In the genomic region with DNA sequence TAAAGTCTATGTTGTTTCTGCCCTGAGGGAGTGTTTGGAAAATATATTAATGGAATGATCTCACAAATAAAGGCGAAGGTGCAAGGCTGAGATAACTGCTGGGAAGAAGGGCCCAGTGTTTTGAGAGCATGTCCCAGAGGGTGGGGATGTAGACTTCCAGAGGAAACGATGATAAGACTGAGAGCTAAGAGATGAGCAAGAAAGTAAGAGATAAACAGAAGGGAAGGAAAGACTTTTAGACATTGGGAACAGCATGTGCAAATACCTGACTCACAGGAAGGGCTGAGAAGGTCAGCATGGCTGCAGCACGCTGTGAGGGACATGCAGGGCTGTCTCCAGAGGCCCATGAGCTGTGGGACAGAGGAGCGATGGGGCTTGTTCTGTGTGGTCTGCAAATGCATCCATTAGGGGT, we compare ENCODE assay signal across 1 cellular context.
TF ChIP-seq lines count a peak whose summit lies in the region.

No MANE protein-coding gene starts in this region.

TF ChIP-seq in GM12878, 131 proteins besides CTCF, POLR2A, EP300 and RAD21:
- TF ChIP-seq, protein P1, sequence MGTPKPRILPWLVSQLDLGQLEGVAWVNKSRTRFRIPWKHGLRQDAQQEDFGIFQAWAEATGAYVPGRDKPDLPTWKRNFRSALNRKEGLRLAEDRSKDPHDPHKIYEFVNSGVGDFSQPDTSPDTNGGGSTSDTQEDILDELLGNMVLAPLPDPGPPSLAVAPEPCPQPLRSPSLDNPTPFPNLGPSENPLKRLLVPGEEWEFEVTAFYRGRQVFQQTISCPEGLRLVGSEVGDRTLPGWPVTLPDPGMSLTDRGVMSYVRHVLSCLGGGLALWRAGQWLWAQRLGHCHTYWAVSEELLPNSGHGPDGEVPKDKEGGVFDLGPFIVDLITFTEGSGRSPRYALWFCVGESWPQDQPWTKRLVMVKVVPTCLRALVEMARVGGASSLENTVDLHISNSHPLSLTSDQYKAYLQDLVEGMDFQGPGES (IDR thresholded peaks at IDR 0.05): no peak
- no peak for TF ChIP-seq CBX3 (IDR thresholded peaks at IDR 0.05; ENCODE audit: borderline replicate concordance, low read depth)
- no peak for TF ChIP-seq MXI1 (IDR thresholded peaks at IDR 0.05; ENCODE audit: low read depth, low read length)
- TF ChIP-seq JUND (IDR thresholded peaks at IDR 0.05; ENCODE audit: low read depth, low read length): no peak
- TF ChIP-seq IKZF2 (IDR thresholded peaks at IDR 0.05): no peak
- no peak for TF ChIP-seq FOXK2 (IDR thresholded peaks at IDR 0.05)
- TF ChIP-seq PML (IDR thresholded peaks at IDR 0.05; ENCODE audit: low read length): no peak
- TF ChIP-seq TCF12 (IDR thresholded peaks at IDR 0.05; ENCODE audit: low read depth, low read length): no peak
- no peak for TF ChIP-seq NFYA (IDR thresholded peaks at IDR 0.05; ENCODE audit: borderline replicate concordance, low read depth, low read length)
- TF ChIP-seq, protein P2, sequence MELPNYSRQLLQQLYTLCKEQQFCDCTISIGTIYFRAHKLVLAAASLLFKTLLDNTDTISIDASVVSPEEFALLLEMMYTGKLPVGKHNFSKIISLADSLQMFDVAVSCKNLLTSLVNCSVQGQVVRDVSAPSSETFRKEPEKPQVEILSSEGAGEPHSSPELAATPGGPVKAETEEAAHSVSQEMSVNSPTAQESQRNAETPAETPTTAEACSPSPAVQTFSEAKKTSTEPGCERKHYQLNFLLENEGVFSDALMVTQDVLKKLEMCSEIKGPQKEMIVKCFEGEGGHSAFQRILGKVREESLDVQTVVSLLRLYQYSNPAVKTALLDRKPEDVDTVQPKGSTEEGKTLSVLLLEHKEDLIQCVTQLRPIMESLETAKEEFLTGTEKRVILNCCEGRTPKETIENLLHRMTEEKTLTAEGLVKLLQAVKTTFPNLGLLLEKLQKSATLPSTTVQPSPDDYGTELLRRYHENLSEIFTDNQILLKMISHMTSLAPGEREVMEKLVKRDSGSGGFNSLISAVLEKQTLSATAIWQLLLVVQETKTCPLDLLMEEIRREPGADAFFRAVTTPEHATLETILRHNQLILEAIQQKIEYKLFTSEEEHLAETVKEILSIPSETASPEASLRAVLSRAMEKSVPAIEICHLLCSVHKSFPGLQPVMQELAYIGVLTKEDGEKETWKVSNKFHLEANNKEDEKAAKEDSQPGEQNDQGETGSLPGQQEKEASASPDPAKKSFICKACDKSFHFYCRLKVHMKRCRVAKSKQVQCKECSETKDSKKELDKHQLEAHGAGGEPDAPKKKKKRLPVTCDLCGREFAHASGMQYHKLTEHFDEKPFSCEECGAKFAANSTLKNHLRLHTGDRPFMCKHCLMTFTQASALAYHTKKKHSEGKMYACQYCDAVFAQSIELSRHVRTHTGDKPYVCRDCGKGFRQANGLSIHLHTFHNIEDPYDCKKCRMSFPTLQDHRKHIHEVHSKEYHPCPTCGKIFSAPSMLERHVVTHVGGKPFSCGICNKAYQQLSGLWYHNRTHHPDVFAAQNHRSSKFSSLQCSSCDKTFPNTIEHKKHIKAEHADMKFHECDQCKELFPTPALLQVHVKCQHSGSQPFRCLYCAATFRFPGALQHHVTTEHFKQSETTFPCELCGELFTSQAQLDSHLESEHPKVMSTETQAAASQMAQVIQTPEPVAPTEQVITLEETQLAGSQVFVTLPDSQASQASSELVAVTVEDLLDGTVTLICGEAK (IDR thresholded peaks at IDR 0.05; ENCODE audit: borderline replicate concordance): no peak
- no peak for TF ChIP-seq TBL1XR1 (IDR thresholded peaks at IDR 0.05; ENCODE audit: low read depth, low read length)
- TF ChIP-seq STAT1 (conservative IDR thresholded peaks at IDR 0.05): no peak
- no peak for TF ChIP-seq TAF1 (IDR thresholded peaks at IDR 0.05; ENCODE audit: borderline replicate concordance, low read depth, low read length)
- TF ChIP-seq RUNX3 (IDR thresholded peaks at IDR 0.05; ENCODE audit: low read length): no peak
- no peak for TF ChIP-seq SREBF1 (IDR thresholded peaks at IDR 0.05; ENCODE audit: low read length)
- TF ChIP-seq MTA2 (IDR thresholded peaks at IDR 0.05; ENCODE audit: low read depth): no peak
- TF ChIP-seq, protein P3, sequence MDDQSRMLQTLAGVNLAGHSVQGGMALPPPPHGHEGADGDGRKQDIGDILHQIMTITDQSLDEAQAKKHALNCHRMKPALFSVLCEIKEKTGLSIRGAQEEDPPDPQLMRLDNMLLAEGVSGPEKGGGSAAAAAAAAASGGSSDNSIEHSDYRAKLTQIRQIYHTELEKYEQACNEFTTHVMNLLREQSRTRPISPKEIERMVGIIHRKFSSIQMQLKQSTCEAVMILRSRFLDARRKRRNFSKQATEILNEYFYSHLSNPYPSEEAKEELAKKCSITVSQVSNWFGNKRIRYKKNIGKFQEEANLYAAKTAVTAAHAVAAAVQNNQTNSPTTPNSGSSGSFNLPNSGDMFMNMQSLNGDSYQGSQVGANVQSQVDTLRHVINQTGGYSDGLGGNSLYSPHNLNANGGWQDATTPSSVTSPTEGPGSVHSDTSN (IDR thresholded peaks at IDR 0.05; ENCODE audit: insufficient replicate concordance, low read depth, low read length): no peak
- no peak for TF ChIP-seq ZNF207 (IDR thresholded peaks at IDR 0.05; ENCODE audit: borderline replicate concordance)
- TF ChIP-seq, protein P4, sequence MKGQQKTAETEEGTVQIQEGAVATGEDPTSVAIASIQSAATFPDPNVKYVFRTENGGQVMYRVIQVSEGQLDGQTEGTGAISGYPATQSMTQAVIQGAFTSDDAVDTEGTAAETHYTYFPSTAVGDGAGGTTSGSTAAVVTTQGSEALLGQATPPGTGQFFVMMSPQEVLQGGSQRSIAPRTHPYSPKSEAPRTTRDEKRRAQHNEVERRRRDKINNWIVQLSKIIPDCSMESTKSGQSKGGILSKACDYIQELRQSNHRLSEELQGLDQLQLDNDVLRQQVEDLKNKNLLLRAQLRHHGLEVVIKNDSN (IDR thresholded peaks at IDR 0.05; ENCODE audit: borderline replicate concordance, extremely low read length, insufficient read depth, low read depth, low read length): no peak
- TF ChIP-seq, protein P5, sequence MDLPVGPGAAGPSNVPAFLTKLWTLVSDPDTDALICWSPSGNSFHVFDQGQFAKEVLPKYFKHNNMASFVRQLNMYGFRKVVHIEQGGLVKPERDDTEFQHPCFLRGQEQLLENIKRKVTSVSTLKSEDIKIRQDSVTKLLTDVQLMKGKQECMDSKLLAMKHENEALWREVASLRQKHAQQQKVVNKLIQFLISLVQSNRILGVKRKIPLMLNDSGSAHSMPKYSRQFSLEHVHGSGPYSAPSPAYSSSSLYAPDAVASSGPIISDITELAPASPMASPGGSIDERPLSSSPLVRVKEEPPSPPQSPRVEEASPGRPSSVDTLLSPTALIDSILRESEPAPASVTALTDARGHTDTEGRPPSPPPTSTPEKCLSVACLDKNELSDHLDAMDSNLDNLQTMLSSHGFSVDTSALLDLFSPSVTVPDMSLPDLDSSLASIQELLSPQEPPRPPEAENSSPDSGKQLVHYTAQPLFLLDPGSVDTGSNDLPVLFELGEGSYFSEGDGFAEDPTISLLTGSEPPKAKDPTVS (IDR thresholded peaks at IDR 0.05; ENCODE audit: low read depth, low read length): no peak
